ENCODE assay signal across 1 cellular context in genomic region chr19:42271045-42271419, GRCh38.
TF ChIP-seq lines count a peak whose summit lies in the region.

No MANE protein-coding gene starts in this region.

TF ChIP-seq in HepG2, 621 proteins besides CTCF, POLR2A, EP300 and RAD21:
- TF ChIP-seq HNF4A (CRISPR knock-in tag; IDR thresholded peaks at IDR 0.05): peak; percentile 40; the same call in 1 of the 2 replicates
- no peak for TF ChIP-seq ZNF3 (CRISPR knock-in tag; IDR thresholded peaks at IDR 0.05)
- TF ChIP-seq PAXIP1 (CRISPR knock-in tag; conservative IDR thresholded peaks at IDR 0.05): 0 out of 2 replicates have a peak, but pooled peaks have one; percentile 24
- no peak for TF ChIP-seq E2F1 (CRISPR knock-in tag; IDR thresholded peaks at IDR 0.05)
- TF ChIP-seq MXI1 (IDR thresholded peaks at IDR 0.05; ENCODE audit: borderline replicate concordance, low read depth, low read length): peak; percentile 48; the same call in 1 of the 3 replicates
- no peak for TF ChIP-seq KDM3A (CRISPR knock-in tag; IDR thresholded peaks at IDR 0.05; ENCODE audit: low read depth)
- no peak for TF ChIP-seq USF2 (IDR thresholded peaks at IDR 0.05; ENCODE audit: low read depth, low read length)
- TF ChIP-seq USF2 (CRISPR knock-in tag; IDR thresholded peaks at IDR 0.05; ENCODE audit: borderline replicate concordance): peak; percentile 57; the same call in 1 of the 2 replicates
- peak; percentile 75; the same call in 1 of the 2 replicates for TF ChIP-seq TFE3 (CRISPR knock-in tag; IDR thresholded peaks at IDR 0.05)
- peak; percentile 85 for TF ChIP-seq ZNF263 (CRISPR knock-in tag; IDR thresholded peaks at IDR 0.05)
- TF ChIP-seq MLX (CRISPR knock-in tag; IDR thresholded peaks at IDR 0.05): peak; percentile 73; the same call in 1 of the 2 replicates
- TF ChIP-seq ZNF687 (CRISPR knock-in tag; IDR thresholded peaks at IDR 0.05): peak; percentile 16; the same call in 1 of the 2 replicates
- TF ChIP-seq ARID4A (CRISPR knock-in tag; IDR thresholded peaks at IDR 0.05; ENCODE audit: borderline replicate concordance): peak; percentile 33; the same call in 1 of the 2 replicates
- 0 out of 2 replicates have a peak, but pooled peaks have one; percentile 19 for TF ChIP-seq ZBTB38 (CRISPR knock-in tag; IDR thresholded peaks at IDR 0.05)
- TF ChIP-seq ZBTB43 (CRISPR knock-in tag; conservative IDR thresholded peaks at IDR 0.05): 0 out of 2 replicates have a peak, but pooled peaks have one; percentile 39
- TF ChIP-seq MXD1 (CRISPR knock-in tag; IDR thresholded peaks at IDR 0.05): peak; percentile 79; the same call in 1 of the 2 replicates
- no peak for TF ChIP-seq PHB2 (IDR thresholded peaks at IDR 0.05; ENCODE audit: partially characterized antibody)
- TF ChIP-seq NONO (IDR thresholded peaks at IDR 0.05): no peak
- TF ChIP-seq NONO (CRISPR knock-in tag; conservative IDR thresholded peaks at IDR 0.05): no peak
- peak; percentile 74; the same call in 1 of the 2 replicates for TF ChIP-seq SAP130 (CRISPR knock-in tag; IDR thresholded peaks at IDR 0.05; ENCODE audit: low read depth)
- TF ChIP-seq POLR2AphosphoS5 (IDR thresholded peaks at IDR 0.05; ENCODE audit: low read depth, low read length): 0 out of 2 replicates have a peak, but pooled peaks have one; percentile 28
- 0 out of 2 replicates have a peak, but pooled peaks have one; percentile 12 for TF ChIP-seq DPF2 (CRISPR knock-in tag; IDR thresholded peaks at IDR 0.05; ENCODE audit: borderline replicate concordance, low read depth)
- 0 out of 2 replicates have a peak, but pooled peaks have one; percentile 30 for TF ChIP-seq HDAC1 (CRISPR knock-in tag; IDR thresholded peaks at IDR 0.05)
- TF ChIP-seq MTF2 (CRISPR knock-in tag; IDR thresholded peaks at IDR 0.05; ENCODE audit: borderline replicate concordance): no peak
- 0 out of 2 replicates have a peak, but pooled peaks have one; percentile 27 for TF ChIP-seq MAX (IDR thresholded peaks at IDR 0.05)
- TF ChIP-seq ZNF235 (CRISPR knock-in tag; IDR thresholded peaks at IDR 0.05; ENCODE audit: borderline replicate concordance): 0 out of 2 replicates have a peak, but pooled peaks have one; percentile 39
- TF ChIP-seq HINFP (CRISPR knock-in tag; IDR thresholded peaks at IDR 0.05; ENCODE audit: low read depth): 0 out of 2 replicates have a peak, but pooled peaks have one; percentile 22
